13 cellular contexts compared by ENCODE assay signal in genomic region chr2:182360012-182360662, GRCh38.
DNase-seq lines count a peak whose midpoint lies in the region; ATAC-seq and FAIRE-seq lines count a peak whose summit lies in the region.
"Had no signal": no experiment of that assay in that cellular context is flagged by ENCODE, and none has a peak within 500 bp of the region (broad histone marks: within the 10 kb centered on the region; RNA-seq: fewer than 3 reads in every experiment).

No MANE protein-coding gene starts in this region.

- intact Hi-C loops in naive thymus-derived CD4-positive, alpha-beta T cell (cut with micrococcal nuclease), result no loop called here

- peaks cover 0 to 10% (median 2%) of the 10 kb centered on the region in 11 donors for H3K9me3 Mint-ChIP-seq in naive thymus-derived CD4-positive, alpha-beta T cell
- H3K9me3 Mint-ChIP-seq: activated CD4-positive, alpha-beta memory T cell treated with anti-CD3 and anti-CD28 coated beads, Interleukin-2, amount 10 ng/mL, durations not matched to agents 7 days and 5 days; activated naive CD4-positive, alpha-beta T cell treated with anti-CD3 and anti-CD28 coated beads, Interleukin-2, amount 10 ng/mL, durations not matched to agents 7 days and 5 days; neural progenitor cell; T-helper 1 cell treated with Interleukin-12 subunit alpha and Interleukin-12 subunit beta and Interleukin-4 antibody, amounts not matched to agents 30 μg/mL and 1 μg/mL, for 36 hours had no signal

- H3K27ac ChIP-seq in subcutaneous abdominal adipose tissue (ENCODE audit: low read depth, low read length), result peak overlapping the region; percentile 8
- H3K27ac ChIP-seq in naive thymus-derived CD4-positive, alpha-beta T cell (ENCODE audit: low read depth, low read length), result no peak overlapping the region
- H3K27ac ChIP-seq: neural progenitor cell had no signal

- CTCF ChIA-PET in naive thymus-derived CD4-positive, alpha-beta T cell (lab: Charles Lee), result no interaction called here

- POLR2A ChIA-PET in naive thymus-derived CD4-positive, alpha-beta T cell (lab: Charles Lee), result no interaction called here

- H3K27me3 ChIP-seq in subcutaneous abdominal adipose tissue (ENCODE audit: control insufficient read depth in 5 of 5, insufficient read depth in 4 of 5, low read length in 5 of 5), result no peaks in the 10 kb centered on the region
- no peaks in the 10 kb centered on the region for H3K27me3 ChIP-seq in naive thymus-derived CD4-positive, alpha-beta T cell (ENCODE audit: control insufficient read depth in 2 of 2, insufficient read depth in 2 of 2, low read length in 2 of 2)
- H3K27me3 ChIP-seq: neural progenitor cell had no signal

- no peak overlapping the region for H3K27ac Mint-ChIP-seq in naive thymus-derived CD4-positive, alpha-beta T cell
- H3K27ac Mint-ChIP-seq: activated CD4-positive, alpha-beta memory T cell treated with anti-CD3 and anti-CD28 coated beads, Interleukin-2, amount 10 ng/mL, durations not matched to agents 7 days and 5 days; activated naive CD4-positive, alpha-beta T cell treated with anti-CD3 and anti-CD28 coated beads, Interleukin-2, amount 10 ng/mL, durations not matched to agents 7 days and 5 days; neural progenitor cell; T-helper 1 cell treated with Interleukin-12 subunit alpha and Interleukin-12 subunit beta and Interleukin-4 antibody, amounts not matched to agents 30 μg/mL and 1 μg/mL, for 36 hours had no signal

- H3K36me3 Mint-ChIP-seq in naive thymus-derived CD4-positive, alpha-beta T cell, result no peaks in the 10 kb centered on the region
- H3K36me3 Mint-ChIP-seq: activated naive CD4-positive, alpha-beta T cell treated with anti-CD3 and anti-CD28 coated beads, Interleukin-2, amount 10 ng/mL, durations not matched to agents 7 days and 5 days had no signal

- ATAC-seq in GM21526 (IDR thresholded peaks at IDR 0.05; ENCODE audit: low FRiP score, unreplicated experiment), result no peak
- ATAC-seq in naive thymus-derived CD4-positive, alpha-beta T cell, result no peak

- no peaks in the 10 kb centered on the region for H3K9me3 ChIP-seq in subcutaneous abdominal adipose tissue (ENCODE audit: control insufficient read depth in 5 of 5, low read length in 5 of 5)
- no peaks in the 10 kb centered on the region for H3K9me3 ChIP-seq in naive thymus-derived CD4-positive, alpha-beta T cell (ENCODE audit: control insufficient read depth in 2 of 3, low read length in 3 of 3)

- H3K4me3 Mint-ChIP-seq in naive thymus-derived CD4-positive, alpha-beta T cell, result no peak overlapping the region
- H3K4me3 Mint-ChIP-seq: activated CD4-positive, alpha-beta memory T cell treated with anti-CD3 and anti-CD28 coated beads, Interleukin-2, amount 10 ng/mL, durations not matched to agents 7 days and 5 days; activated naive CD4-positive, alpha-beta T cell treated with anti-CD3 and anti-CD28 coated beads, Interleukin-2, amount 10 ng/mL, durations not matched to agents 7 days and 5 days; neural progenitor cell; T-helper 1 cell treated with Interleukin-12 subunit alpha and Interleukin-12 subunit beta and Interleukin-4 antibody, amounts not matched to agents 30 μg/mL and 1 μg/mL, for 36 hours had no signal

- no peaks in the 10 kb centered on the region for H3K4me1 Mint-ChIP-seq in naive thymus-derived CD4-positive, alpha-beta T cell
- H3K4me1 Mint-ChIP-seq: activated CD4-positive, alpha-beta memory T cell treated with anti-CD3 and anti-CD28 coated beads, Interleukin-2, amount 10 ng/mL, durations not matched to agents 7 days and 5 days; activated naive CD4-positive, alpha-beta T cell treated with anti-CD3 and anti-CD28 coated beads, Interleukin-2, amount 10 ng/mL, durations not matched to agents 7 days and 5 days; neural progenitor cell had no signal

- peaks cover 0 to 13% (median 6%) of the 10 kb centered on the region in 5 donors for H3K4me1 ChIP-seq in subcutaneous abdominal adipose tissue (ENCODE audit: control insufficient read depth in 5 of 5, insufficient read depth in 5 of 5, low read length in 5 of 5)
- H3K4me1 ChIP-seq in naive thymus-derived CD4-positive, alpha-beta T cell (ENCODE audit: control insufficient read depth in 2 of 2, insufficient read depth in 2 of 2, low read length in 2 of 2), result no peaks in the 10 kb centered on the region
- H3K4me1 ChIP-seq: neural progenitor cell had no signal

- peak; percentile 66 for FAIRE-seq in endometrium (lab: Jason Lieb, UNC)

- peak; percentile 12 for DNase-seq in M059J (ENCODE audit: low read depth)
- peak; percentile 68 for DNase-seq in kidney tubule cell (ENCODE audit: low spot score)
- DNase-seq in SKM-1 treated with dmso at 0.1 percent for 144 hours (lab: John Stamatoyannopoulos, UW; ENCODE audit: unreplicated experiment), result no peak
- no peak for DNase-seq in naive thymus-derived CD4-positive, alpha-beta T cell
- DNase-seq in DMS 273 treated with DMSO at 0.1 percent for 48 hours (lab: John Stamatoyannopoulos, UW), result no peak
- DNase-seq: activated CD4-positive, alpha-beta memory T cell treated with anti-CD3 and anti-CD28 coated beads, Interleukin-2, amount 10 ng/mL, durations not matched to agents 7 days and 5 days; activated naive CD4-positive, alpha-beta T cell treated with anti-CD3 and anti-CD28 coated beads, Interleukin-2, amount 10 ng/mL, durations not matched to agents 7 days and 5 days; NCI-H187 had no signal

- H3K27me3 Mint-ChIP-seq in naive thymus-derived CD4-positive, alpha-beta T cell, result no peaks in the 10 kb centered on the region
- H3K27me3 Mint-ChIP-seq: activated CD4-positive, alpha-beta memory T cell treated with anti-CD3 and anti-CD28 coated beads, Interleukin-2, amount 10 ng/mL, durations not matched to agents 7 days and 5 days; activated naive CD4-positive, alpha-beta T cell treated with anti-CD3 and anti-CD28 coated beads, Interleukin-2, amount 10 ng/mL, durations not matched to agents 7 days and 5 days had no signal

- H3K36me3 ChIP-seq in subcutaneous abdominal adipose tissue (ENCODE audit: control insufficient read depth in 5 of 5, insufficient read depth in 5 of 5, low read length in 5 of 5), result no peaks in the 10 kb centered on the region
- no peaks in the 10 kb centered on the region for H3K36me3 ChIP-seq in naive thymus-derived CD4-positive, alpha-beta T cell (ENCODE audit: control insufficient read depth in 2 of 3, insufficient read depth in 3 of 3, low read length in 3 of 3)
- H3K36me3 ChIP-seq: neural progenitor cell had no signal

- peak overlapping the region in 2 of 5 donors; percentile 4 to 52 for H3K9ac ChIP-seq in subcutaneous abdominal adipose tissue (ENCODE audit: low read length in 5 of 5)
- H3K9ac ChIP-seq: neural progenitor cell had no signal

- H3K4me3 ChIP-seq in subcutaneous abdominal adipose tissue (ENCODE audit: low read depth in 1 of 5, low read length in 5 of 5), result peak overlapping the region in 4 of 5 donors; percentile 4 to 43 (median 18)
- no peak overlapping the region for H3K4me3 ChIP-seq in naive thymus-derived CD4-positive, alpha-beta T cell (ENCODE audit: low read length)
- H3K4me3 ChIP-seq: neural progenitor cell had no signal

Comparison
In these comparisons a context has a peak if more than half of its experiments do, and no peak if none do; other contexts are left out.
1. DNase-seq: peak in M059J (single experiment) and kidney tubule cell (single experiment); none in SKM-1 treated with dmso at 0.1 percent for 144 hours (single experiment), naive thymus-derived CD4-positive, alpha-beta T cell (0 of 9) and DMS 273 treated with DMSO at 0.1 percent for 48 hours (single experiment).